ENCODE assay signal across 8 cellular contexts in the genomic region with DNA sequence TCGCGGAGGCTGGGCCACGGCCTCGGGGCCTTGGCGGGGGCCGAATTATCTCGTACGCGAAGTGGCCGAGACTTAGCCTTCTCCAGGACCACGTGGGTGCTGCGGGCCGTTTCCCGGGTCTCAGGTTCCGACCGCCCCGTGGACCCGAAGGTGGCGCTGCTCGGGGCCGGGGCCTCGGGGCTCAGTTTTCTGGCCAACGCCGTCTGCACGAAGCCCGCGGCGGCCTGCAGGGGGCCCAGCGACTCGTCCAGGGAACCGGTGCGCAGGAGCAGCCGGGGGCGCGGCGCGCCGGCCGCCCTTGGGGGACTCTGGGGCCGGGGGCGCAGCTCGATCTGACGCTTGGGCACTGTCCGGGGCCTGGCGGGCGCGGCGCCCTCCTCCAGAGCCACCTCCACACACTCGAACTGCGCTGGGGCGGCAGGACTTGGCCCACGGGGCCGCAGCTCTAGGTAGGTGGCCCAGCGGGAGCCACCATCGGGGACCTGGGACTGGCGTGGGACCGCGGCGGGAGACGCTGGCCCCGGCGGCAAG. TPM values are rescaled to one million over a fixed set of nuclear protein-coding genes. Genes with fewer than 3 reads are reported as not detected.
A peak's percentile ranks its signal among the peaks of the same experiment; 100 is the strongest.
DNase-seq lines count a peak whose midpoint lies in the region; ATAC-seq and TF ChIP-seq lines count a peak whose summit lies in the region.

No MANE protein-coding gene starts in this region.

- no peaks in the 10 kb centered on the region for H3K27me3 Mint-ChIP-seq in MCF 10A (ENCODE audit: insufficient read depth, unreplicated experiment)
- H3K27me3 Mint-ChIP-seq in natural killer cell treated with Interleukin-12 subunit alpha and Interleukin-12 subunit beta and Interleukin-15 and Interleukin-18, amount 100 ng/mL, for 72 hours, result no peaks in the 10 kb centered on the region

- peaks cover 9% of the 10 kb centered on the region for H3K36me3 Mint-ChIP-seq in MCF 10A (ENCODE audit: insufficient read depth, unreplicated experiment)
- no peaks in the 10 kb centered on the region for H3K36me3 Mint-ChIP-seq in natural killer cell treated with Interleukin-12 subunit alpha and Interleukin-12 subunit beta and Interleukin-15 and Interleukin-18, amount 100 ng/mL, for 72 hours

- no peaks in the 10 kb centered on the region for H3K9me3 Mint-ChIP-seq in MCF 10A (ENCODE audit: unreplicated experiment)
- no peaks in the 10 kb centered on the region for H3K9me3 Mint-ChIP-seq in natural killer cell treated with Interleukin-12 subunit alpha and Interleukin-12 subunit beta and Interleukin-15 and Interleukin-18, amount 100 ng/mL, for 72 hours

- peaks cover 16% of the 10 kb centered on the region for H3K4me1 Mint-ChIP-seq in MCF 10A (ENCODE audit: insufficient read depth, unreplicated experiment)
- H3K4me1 Mint-ChIP-seq in natural killer cell treated with Interleukin-12 subunit alpha and Interleukin-12 subunit beta and Interleukin-15 and Interleukin-18, amount 100 ng/mL, for 72 hours (ENCODE audit: low read depth in 2 of 2), result peaks cover 43 to 47% of the 10 kb centered on the region in 2 donors

- peaks cover 0 to 3% of the 10 kb centered on the region in 2 donors for H3K27me3 ChIP-seq in breast epithelium

- intact Hi-C loops in breast epithelium (cut with DNase I; ENCODE audit: low total_unique reads), result loop anchor here (10.0 kb wide), 1 partner anchor 99 kb away; the partner anchor contains the start of gene MATR3
- intact Hi-C loops in MCF 10A (cut with micrococcal nuclease), result no loop called here

- CTCF ChIA-PET in MCF 10A (lab: Yijun Ruan, JAX), result no interaction called here

- DNase-seq in breast epithelium (ENCODE audit: low spot score in 2 of 2) (no peak), MCF 10A (ENCODE audit: unreplicated experiment) (no peak), epithelial cell of proximal tubule (ENCODE audit: low read depth) (no peak), foreskin melanocyte (no peak), NCI-H2107 treated with DMSO at 0.1 percent for 48 hours (lab: John Stamatoyannopoulos, UW; ENCODE audit: unreplicated experiment) (no peak), NK-92 (lab: John Stamatoyannopoulos, UW; ENCODE audit: unreplicated experiment) (no peak)
- peak; percentile 63 for DNase-seq in activated CD4-positive, CD25-positive, alpha-beta regulatory T cell treated with anti-CD3 and anti-CD28 coated beads, Interleukin-2, amount 50 U/mL, for 72 hours
- DNase-seq in natural killer cell treated with Interleukin-12 subunit alpha and Interleukin-12 subunit beta and Interleukin-15 and Interleukin-18, amount 100 ng/mL, for 72 hours (ENCODE audit: low spot score), result no peak

- H3K9me3 ChIP-seq in breast epithelium, result no peaks in the 10 kb centered on the region

- no peak overlapping the region for H3K27ac Mint-ChIP-seq in MCF 10A (ENCODE audit: low read depth, unreplicated experiment)
- H3K27ac Mint-ChIP-seq in natural killer cell treated with Interleukin-12 subunit alpha and Interleukin-12 subunit beta and Interleukin-15 and Interleukin-18, amount 100 ng/mL, for 72 hours, result no peak overlapping the region

- BruUV-seq in MCF 10A (replicated peaks; lab: Mats Ljungman, UMichigan), result no TSS peak

- H3K4me3 Mint-ChIP-seq in MCF 10A (ENCODE audit: unreplicated experiment), result no peak overlapping the region
- H3K4me3 Mint-ChIP-seq in natural killer cell treated with Interleukin-12 subunit alpha and Interleukin-12 subunit beta and Interleukin-15 and Interleukin-18, amount 100 ng/mL, for 72 hours, result peak overlapping the region; percentile 97

- peak in 1 of 3 donors; percentile 21 for TF ChIP-seq CTCF in breast epithelium (IDR thresholded peaks at IDR 0.05)
- TF ChIP-seq CTCF in MCF 10A (IDR thresholded peaks at IDR 0.05; ENCODE audit: unreplicated experiment), result no peak
- TF ChIP-seq CTCF in epithelial cell of proximal tubule (conservative IDR thresholded peaks at IDR 0.05; ENCODE audit: low read depth, low read length), result peak; percentile 47

- POLR2A ChIA-PET in MCF 10A (lab: Yijun Ruan, JAX), result no interaction called here

- no peak for ATAC-seq in natural killer cell treated with Interleukin-12 subunit alpha and Interleukin-12 subunit beta and Interleukin-15 and Interleukin-18, amount 100 ng/mL, for 72 hours

- H3K4me3 ChIP-seq in breast epithelium (peak overlapping the region; percentile 37 to 68 (median 53)), epithelial cell of proximal tubule (ENCODE audit: low read depth, low read length) (peak overlapping the region; percentile 53)

- TF ChIP-seq POLR2A in breast epithelium (IDR thresholded peaks at IDR 0.05), result no peak

- no peaks in the 10 kb centered on the region for H3K36me3 ChIP-seq in breast epithelium

- H3K27ac ChIP-seq in breast epithelium, result peak overlapping the region in 1 of 2 donors; percentile 62

- peaks cover 3 to 10% of the 10 kb centered on the region in 2 donors for H3K4me1 ChIP-seq in breast epithelium

RNA-seq across cellular contexts. Expression of gene PROB1, which starts 0.7 kb away (rescaled TPM):
- total RNA-seq in breast epithelium (1 to 10 TPM in 1 of 3 donors, under 1 TPM in 2; 0.32 to 1.3 (median 0.73) TPM), MCF 10A (2022) (2.3 and 3.1 TPM in 2 replicates), epithelial cell of proximal tubule (2.7 and 3.1 TPM in 2 replicates)
- total RNA-seq in natural killer cell treated with Interleukin-12 subunit alpha and Interleukin-12 subunit beta and Interleukin-15 and Interleukin-18, amount 100 ng/mL, for 72 hours, result 1 to 10 TPM; 3.4 to 6.6 TPM

RNA-seq across cellular contexts. Expression of gene MZB1, which starts 4.5 kb away (rescaled TPM):
- total RNA-seq in breast epithelium (10 to 100 TPM in 1 of 3 donors, 1 to 10 TPM in 1, not detected in 1; 8.6 to 35.4 TPM), MCF 10A (2022) (not detected in 2 replicates), epithelial cell of proximal tubule (not detected in 2 replicates)
- total RNA-seq in natural killer cell treated with Interleukin-12 subunit alpha and Interleukin-12 subunit beta and Interleukin-15 and Interleukin-18, amount 100 ng/mL, for 72 hours, result 10 to 100 TPM; 10.3 to 27.6 TPM

RNA-seq across cellular contexts. Expression of gene SPATA24, which starts 9.7 kb away (rescaled TPM):
- total RNA-seq in breast epithelium (1 to 10 TPM in 2 of 3 donors, under 1 TPM in 1; 0.98 to 2.4 (median 2.2) TPM), MCF 10A (2022) (9.8 and 11.6 TPM in 2 replicates), epithelial cell of proximal tubule (2.2 and 5.3 TPM in 2 replicates)
- 1 to 10 TPM; 6.4 to 7.2 TPM for total RNA-seq in natural killer cell treated with Interleukin-12 subunit alpha and Interleukin-12 subunit beta and Interleukin-15 and Interleukin-18, amount 100 ng/mL, for 72 hours

RNA-seq across cellular contexts. Expression of gene SLC23A1, which starts 11.1 kb away (rescaled TPM):
- total RNA-seq in breast epithelium (1 to 10 TPM in 1 of 3 donors, under 1 TPM in 1, not detected in 1; 0.33 to 1.0 TPM), MCF 10A (2022) (not detected in 2 replicates), epithelial cell of proximal tubule (0.07 TPM in 1 of 2 replicates, not detected in the other)
- total RNA-seq in natural killer cell treated with Interleukin-12 subunit alpha and Interleukin-12 subunit beta and Interleukin-15 and Interleukin-18, amount 100 ng/mL, for 72 hours, result under 1 TPM; 0.36 to 0.78 TPM

RNA-seq across cellular contexts. Expression of gene DNAJC18, which starts 45.1 kb away (rescaled TPM):
- total RNA-seq in breast epithelium (1 to 10 TPM; 5.4 to 9.5 (median 7.6) TPM), MCF 10A (2022) (14.1 and 15.1 TPM in 2 replicates), epithelial cell of proximal tubule (4.5 and 5.9 TPM in 2 replicates)
- 10 to 100 TPM; 11.9 to 12.6 TPM for total RNA-seq in natural killer cell treated with Interleukin-12 subunit alpha and Interleukin-12 subunit beta and Interleukin-15 and Interleukin-18, amount 100 ng/mL, for 72 hours
